Comparison of ENCODE assay signal across 8 cellular contexts in the genomic region with DNA sequence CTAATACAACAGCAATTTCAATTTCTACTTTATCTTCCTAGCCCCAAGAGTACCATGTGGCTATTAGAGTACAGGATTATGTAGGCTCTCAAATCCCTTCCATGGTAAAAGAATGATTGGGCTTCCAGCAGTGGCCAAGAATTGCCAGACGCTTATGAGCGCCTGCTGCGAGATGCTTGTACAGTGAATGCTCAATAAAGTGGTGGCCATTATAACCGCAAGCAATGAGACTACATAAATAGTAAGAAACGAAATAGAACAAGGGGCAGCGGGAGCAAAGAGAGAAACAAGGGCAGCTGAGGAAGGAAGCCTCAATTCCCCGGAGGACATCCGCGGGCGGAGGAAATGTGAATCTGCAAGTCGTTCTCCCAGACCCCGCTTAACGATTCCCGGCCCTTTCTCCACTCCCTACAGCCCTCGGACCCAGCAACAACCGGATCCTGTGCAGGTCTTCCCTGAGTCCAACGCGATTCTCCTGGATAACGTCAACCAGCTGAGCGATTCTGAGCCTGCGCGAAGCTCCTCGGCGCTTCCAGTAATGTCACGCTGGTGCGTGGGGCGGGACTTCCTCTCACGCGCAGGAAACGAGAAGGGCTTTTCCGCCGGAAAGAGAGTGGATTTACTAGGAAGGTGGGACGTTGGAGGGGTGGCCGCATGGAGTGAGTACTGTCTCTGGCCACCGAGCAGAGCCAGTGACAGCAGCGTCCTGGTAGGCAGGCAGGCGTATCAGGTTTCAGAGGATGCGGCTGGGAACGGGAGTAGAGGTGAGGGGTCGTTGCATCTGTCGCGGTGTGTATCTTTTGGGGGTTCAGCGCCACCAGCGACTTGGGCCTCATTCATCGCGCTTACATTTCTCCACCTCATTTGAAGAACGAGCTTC. TPM values are rescaled to one million over a fixed set of nuclear protein-coding genes. Genes with fewer than 3 reads are reported as not detected.
DNase-seq lines count a peak whose midpoint lies in the region; ATAC-seq and TF ChIP-seq lines count a peak whose summit lies in the region.

No MANE protein-coding gene starts in this region.

- ATAC-seq in HG02870 (IDR thresholded peaks at IDR 0.05; ENCODE audit: unreplicated experiment) (peak; percentile 92), left cardiac atrium (peak; percentile 99), upper lobe of right lung (peak; percentile 99)

- TF ChIP-seq CTCF in GM13977 (IDR thresholded peaks at IDR 0.05; ENCODE audit: extremely low read depth, insufficient read depth, missing control alignments) (no peak), upper lobe of right lung (IDR thresholded peaks at IDR 0.05) (no peak)

- H3K27me3 ChIP-seq in upper lobe of right lung: no peaks in the 10 kb centered on the region

- H3K27ac ChIP-seq in upper lobe of right lung: peak overlapping the region; percentile 92

- peak; percentile 85 for DNase-seq in GM13977 (ENCODE audit: low spot score)
- peak; percentile 84 for DNase-seq in NCI-H146 treated with DMSO at 0.1 percent for 48 hours (lab: John Stamatoyannopoulos, UW; ENCODE audit: unreplicated experiment)
- DNase-seq in T-helper 1 cell: peak; percentile 60 to 86 (median 72)
- DNase-seq in amniotic stem cell (lab: John Stamatoyannopoulos, UW): peak; percentile 92
- peak; percentile 94 for DNase-seq in left cardiac atrium
- peak; percentile 97 for DNase-seq in posterior vena cava (ENCODE audit: low spot score)
- DNase-seq in upper lobe of right lung: peak; percentile 95

- intact Hi-C loops in left cardiac atrium (cut with DNase I): loop anchor here in 1 of 2 donors (2.0 kb wide), 1 partner anchor 209 kb away; the partner anchor contains the start of gene RPS17
- intact Hi-C loops in posterior vena cava (cut with DNase I): no loop called here
- intact Hi-C loops in upper lobe of right lung (cut with DNase I): no loop called here

- in situ Hi-C loops in GM13977 (cut with MboI; ENCODE audit: low pct_unique_long_range_greater_than_20kb, low sequenced_read_pairs, unreplicated experiment): no loop called here

- peak overlapping the region; percentile 87 for H3K4me3 ChIP-seq in upper lobe of right lung

- H3K36me3 ChIP-seq in upper lobe of right lung: peaks cover 24% of the 10 kb centered on the region

- no peaks in the 10 kb centered on the region for H3K9me3 ChIP-seq in upper lobe of right lung

- H3K4me1 ChIP-seq in upper lobe of right lung: peaks cover 15% of the 10 kb centered on the region

RNA-seq across cellular contexts. Expression of gene AP3B2, which starts 40.5 kb away (rescaled TPM):
- total RNA-seq in left cardiac atrium: 1 to 10 TPM in 1 of 2 donors, under 1 TPM in 1; 0.34 to 1.4 TPM
- 1 to 10 TPM in 1 of 2 donors, under 1 TPM in 1; 0.86 to 1.4 TPM for total RNA-seq in posterior vena cava
- total RNA-seq in upper lobe of right lung: 3.8 TPM

RNA-seq across cellular contexts. Expression of gene FSD2, which starts 55.7 kb away (rescaled TPM):
- total RNA-seq in left cardiac atrium (10 to 100 TPM; 47.7 to 94.3 TPM), posterior vena cava (not detected), upper lobe of right lung (not detected)

RNA-seq across cellular contexts. Expression of gene WHAMM, which starts 59.2 kb away (rescaled TPM):
- total RNA-seq in left cardiac atrium (1 to 10 TPM; 6.3 to 7.2 TPM), posterior vena cava (1 to 10 TPM; 6.7 to 9.5 TPM), upper lobe of right lung (13.1 TPM)

Comparison
In these comparisons a context has a peak if more than half of its experiments do, and no peak if none do; other contexts are left out.
1. Peak in every context shown above with its lines: DNase-seq, ATAC-seq, H3K4me3 ChIP-seq and H3K27ac ChIP-seq.
2. RNA of gene FSD2, which starts 55.7 kb away (total RNA-seq): 47.7 to 94.3 TPM in left cardiac atrium; not detected in posterior vena cava and not detected in upper lobe of right lung (single experiment); every median in the first group is over 10 times any median in the second.